ENCODE assay signal across 1 cellular context in the genomic region with DNA sequence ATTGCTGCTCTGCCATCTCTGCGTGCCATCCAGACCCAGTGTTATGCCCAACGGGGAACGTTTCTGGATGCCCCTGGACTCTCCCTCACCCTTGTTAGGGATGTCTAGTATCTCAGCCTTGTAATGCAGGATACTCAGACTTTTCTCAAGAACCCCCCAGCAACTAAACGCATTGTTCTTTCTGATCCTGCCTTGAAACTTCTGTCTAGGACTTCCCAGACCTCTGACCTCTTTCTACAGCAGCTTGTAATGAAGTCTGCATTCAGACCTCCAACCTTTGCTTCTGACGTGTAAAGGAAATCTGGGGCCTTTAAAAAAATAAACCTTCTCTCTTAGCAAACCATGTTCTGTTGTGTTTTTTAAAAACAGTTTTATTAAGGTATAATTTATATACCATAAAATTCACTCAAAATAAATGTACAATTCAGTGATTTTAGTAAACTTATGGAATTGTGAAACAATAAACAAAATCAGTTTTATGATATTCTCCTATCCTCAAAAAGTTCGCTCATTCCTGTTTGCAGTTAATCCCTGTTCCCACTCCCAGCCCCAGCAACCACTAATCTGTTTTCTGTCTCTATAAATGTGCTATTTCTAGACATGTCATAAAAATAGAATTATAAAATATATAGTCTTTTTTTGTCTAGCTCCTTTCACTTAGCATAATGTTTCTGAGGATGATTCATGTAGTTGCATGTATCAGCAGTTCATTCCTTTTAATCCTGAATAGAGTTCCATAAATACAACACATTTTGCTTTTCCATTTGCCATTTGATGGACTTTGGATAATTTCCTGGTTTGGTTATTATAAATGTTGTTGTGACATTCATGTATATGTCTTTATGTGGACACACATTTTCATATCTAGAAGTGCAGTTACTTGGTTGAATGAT.
TF ChIP-seq lines count a peak whose summit lies in the region.

No MANE protein-coding gene starts in this region.

TF ChIP-seq in IMR-90, 13 proteins besides CTCF, POLR2A, EP300 and RAD21 (continued from another document):
- TF ChIP-seq USF2 (IDR thresholded peaks at IDR 0.05; ENCODE audit: low read depth, low read length) (no peak), BHLHE40 (IDR thresholded peaks at IDR 0.05; ENCODE audit: low read depth, low read length) (no peak), ELK1 (IDR thresholded peaks at IDR 0.05; ENCODE audit: borderline replicate concordance, low read depth, low read length) (no peak)
